Comparison of ENCODE assay signal across 12 cellular contexts in genomic region chr6:5499644-5500306, GRCh38.
A peak's percentile ranks its signal among the peaks of the same experiment; 100 is the strongest.
DNase-seq lines count a peak whose midpoint lies in the region; ATAC-seq, FAIRE-seq and TF ChIP-seq lines count a peak whose summit lies in the region.
"Had no signal": no experiment of that assay in that cellular context is flagged by ENCODE, and none has a peak within 500 bp of the region (broad histone marks: within the 10 kb centered on the region; RNA-seq: fewer than 3 reads in every experiment).

No MANE protein-coding gene starts in this region.

- H3K79me2 ChIP-seq in astrocyte (ENCODE audit: insufficient read depth, low read length): no peaks in the 10 kb centered on the region

- H3K4me1 Mint-ChIP-seq in HFFc6 (ENCODE audit: low read depth) (peaks cover 69% of the 10 kb centered on the region), astrocyte (ENCODE audit: low read depth, unreplicated experiment) (peaks cover 34% of the 10 kb centered on the region)

- no peaks in the 10 kb centered on the region for H3K36me3 ChIP-seq in astrocyte (ENCODE audit: insufficient read depth, low read length)
- H3K36me3 ChIP-seq: ascending aorta had no signal

- H3K4me3 ChIP-seq in AG10803 (ENCODE audit: low read length): no peak overlapping the region
- H3K4me3 ChIP-seq in astrocyte (ENCODE audit: insufficient read depth, low read depth, low read length): peak overlapping the region; percentile 58
- H3K4me3 ChIP-seq: ascending aorta, lung had no signal

- no peaks in the 10 kb centered on the region for H3K9me3 Mint-ChIP-seq in HFFc6
- no peaks in the 10 kb centered on the region for H3K9me3 Mint-ChIP-seq in astrocyte (ENCODE audit: unreplicated experiment)

- H3K4me3 Mint-ChIP-seq in HFFc6 (peak overlapping the region; percentile 84), astrocyte (ENCODE audit: unreplicated experiment) (no peak overlapping the region)

- peak overlapping the region; percentile 83 for H3K4me2 ChIP-seq in astrocyte (ENCODE audit: low read length)

- H3K27me3 ChIP-seq in astrocyte (ENCODE audit: insufficient read depth, low read length): no peaks in the 10 kb centered on the region
- H3K27me3 ChIP-seq: ascending aorta had no signal

- peak; percentile 72 for FAIRE-seq in astrocyte (lab: Jason Lieb, UNC)

- ATAC-seq in GM21367 (IDR thresholded peaks at IDR 0.05; ENCODE audit: unreplicated experiment) (no peak), HG03442 (IDR thresholded peaks at IDR 0.05; ENCODE audit: unreplicated experiment) (no peak), GM19035 (IDR thresholded peaks at IDR 0.05; ENCODE audit: unreplicated experiment) (no peak)

- H4K20me1 ChIP-seq in astrocyte (ENCODE audit: insufficient read depth, low read length): no peaks in the 10 kb centered on the region

- H3K27ac ChIP-seq in astrocyte (ENCODE audit: low read depth, low read length): peak overlapping the region; percentile 90

- peaks cover 21% of the 10 kb centered on the region for H3K4me1 ChIP-seq in astrocyte (ENCODE audit: insufficient read depth, low read length)

- H3K27me3 Mint-ChIP-seq in HFFc6 (ENCODE audit: insufficient read depth) (peaks cover 2% of the 10 kb centered on the region; the same call in 1 of the 2 replicates), astrocyte (ENCODE audit: low read depth, unreplicated experiment) (no peaks in the 10 kb centered on the region)

- DNase-seq in AG10803 (ENCODE audit: low read depth) (peak; percentile 40), HFFc6 (peak; percentile 79), astrocyte (ENCODE audit: low read depth) (peak; percentile 72), midbrain (lab: John Stamatoyannopoulos, UW) (peak; percentile 37), NCI-H1436 treated with DMSO at 0.1 percent for 48 hours (lab: John Stamatoyannopoulos, UW) (no peak)
- DNase-seq: DND-41, H7 had no signal

- no peak overlapping the region for H2AFZ ChIP-seq in astrocyte (ENCODE audit: low read depth, low read length)

- peaks cover 11% of the 10 kb centered on the region for H3K36me3 Mint-ChIP-seq in HFFc6 (ENCODE audit: low read depth)
- H3K36me3 Mint-ChIP-seq in astrocyte (ENCODE audit: low read depth, unreplicated experiment): no peaks in the 10 kb centered on the region

- peak overlapping the region; percentile 75 for H3K9ac ChIP-seq in astrocyte (ENCODE audit: low read length)

- TF ChIP-seq CTCF in AG10803 (conservative IDR thresholded peaks at IDR 0.05; ENCODE audit: low read length) (no peak), HFFc6 (IDR thresholded peaks at IDR 0.05) (no peak), astrocyte (IDR thresholded peaks at IDR 0.05; ENCODE audit: insufficient read depth, low read depth, low read length) (no peak)

- peak overlapping the region; percentile 92 for H3K27ac Mint-ChIP-seq in HFFc6
- H3K27ac Mint-ChIP-seq in astrocyte (ENCODE audit: unreplicated experiment): peak overlapping the region; percentile 58

- H3K9me3 ChIP-seq in astrocyte (ENCODE audit: insufficient read depth, low read depth, low read length): no peaks in the 10 kb centered on the region
- H3K9me3 ChIP-seq: ascending aorta had no signal
